In the genomic region with DNA sequence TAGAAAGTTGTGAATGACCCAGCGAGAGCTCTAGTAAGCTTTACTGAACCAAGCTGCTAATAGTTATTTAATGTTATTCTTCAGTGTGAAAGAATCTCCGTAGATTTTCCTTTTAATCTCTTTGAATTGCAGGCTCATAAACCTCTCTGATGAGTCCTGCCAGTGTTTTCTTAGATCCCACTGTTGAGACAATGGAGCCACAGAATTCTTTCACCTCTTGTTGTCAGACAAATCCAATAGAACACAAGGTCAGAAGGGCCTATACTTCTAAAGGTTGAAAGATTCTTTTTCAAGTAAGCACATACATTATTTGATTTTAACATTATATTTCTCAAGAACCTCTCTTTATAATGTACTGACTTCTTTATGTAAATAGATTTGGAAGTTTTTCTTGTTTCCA, we compare ENCODE assay signal across 2 cellular contexts.
TF ChIP-seq lines count a peak whose summit lies in the region.

No MANE protein-coding gene starts in this region.

TF ChIP-seq in HepG2, 621 proteins besides CTCF, POLR2A, EP300 and RAD21 (continued from another document):
- TF ChIP-seq ZNF878 (CRISPR knock-in tag; IDR thresholded peaks at IDR 0.05) (no peak), ZNF724P (CRISPR knock-in tag; IDR thresholded peaks at IDR 0.05; ENCODE audit: borderline replicate concordance) (no peak), ZNF263 (CRISPR knock-in tag; IDR thresholded peaks at IDR 0.05) (no peak), ZNF33B (CRISPR knock-in tag; IDR thresholded peaks at IDR 0.05) (no peak), ZNF615 (CRISPR knock-in tag; IDR thresholded peaks at IDR 0.05; ENCODE audit: borderline replicate concordance) (no peak), FOSL2 (CRISPR knock-in tag; IDR thresholded peaks at IDR 0.05) (no peak), SOX13 (IDR thresholded peaks at IDR 0.05) (no peak), SOX13 (CRISPR knock-in tag; conservative IDR thresholded peaks at IDR 0.05 in 1 of 2, IDR thresholded peaks at IDR 0.05 in 1 of 2) (no peak), CCAR2 (optimal IDR thresholded peaks at IDR 0.05; ENCODE audit: low read depth, low read length) (no peak), CBX1 (IDR thresholded peaks at IDR 0.05; ENCODE audit: low read depth) (no peak), SPEN (CRISPR knock-in tag; IDR thresholded peaks at IDR 0.05; ENCODE audit: low read depth) (no peak), ATF7-NPFF (CRISPR knock-in tag; IDR thresholded peaks at IDR 0.05; ENCODE audit: low read depth) (no peak), NR2F2 (IDR thresholded peaks at IDR 0.05; ENCODE audit: borderline replicate concordance, low read depth) (no peak), RBM39 (IDR thresholded peaks at IDR 0.05; ENCODE audit: low read depth, low read length, poor library complexity, severe bottlenecking) (no peak)
- TF ChIP-seq, protein P1, sequence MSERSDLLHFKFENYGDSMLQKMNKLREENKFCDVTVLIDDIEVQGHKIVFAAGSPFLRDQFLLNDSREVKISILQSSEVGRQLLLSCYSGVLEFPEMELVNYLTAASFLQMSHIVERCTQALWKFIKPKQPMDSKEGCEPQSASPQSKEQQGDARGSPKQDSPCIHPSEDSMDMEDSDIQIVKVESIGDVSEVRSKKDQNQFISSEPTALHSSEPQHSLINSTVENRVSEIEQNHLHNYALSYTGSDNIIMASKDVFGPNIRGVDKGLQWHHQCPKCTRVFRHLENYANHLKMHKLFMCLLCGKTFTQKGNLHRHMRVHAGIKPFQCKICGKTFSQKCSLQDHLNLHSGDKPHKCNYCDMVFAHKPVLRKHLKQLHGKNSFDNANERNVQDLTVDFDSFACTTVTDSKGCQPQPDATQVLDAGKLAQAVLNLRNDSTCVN (CRISPR knock-in tag; IDR thresholded peaks at IDR 0.05; ENCODE audit: borderline replicate concordance): no peak
- TF ChIP-seq, protein P2, sequence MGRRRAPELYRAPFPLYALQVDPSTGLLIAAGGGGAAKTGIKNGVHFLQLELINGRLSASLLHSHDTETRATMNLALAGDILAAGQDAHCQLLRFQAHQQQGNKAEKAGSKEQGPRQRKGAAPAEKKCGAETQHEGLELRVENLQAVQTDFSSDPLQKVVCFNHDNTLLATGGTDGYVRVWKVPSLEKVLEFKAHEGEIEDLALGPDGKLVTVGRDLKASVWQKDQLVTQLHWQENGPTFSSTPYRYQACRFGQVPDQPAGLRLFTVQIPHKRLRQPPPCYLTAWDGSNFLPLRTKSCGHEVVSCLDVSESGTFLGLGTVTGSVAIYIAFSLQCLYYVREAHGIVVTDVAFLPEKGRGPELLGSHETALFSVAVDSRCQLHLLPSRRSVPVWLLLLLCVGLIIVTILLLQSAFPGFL (CRISPR knock-in tag; IDR thresholded peaks at IDR 0.05): no peak

TF ChIP-seq in WTC11, 78 proteins besides CTCF, POLR2A, EP300 and RAD21 (continued from another document):
- TF ChIP-seq KAT7 (CRISPR knock-in tag; IDR thresholded peaks at IDR 0.05; ENCODE audit: borderline replicate concordance): no peak
- TF ChIP-seq TEAD1 (CRISPR knock-in tag; IDR thresholded peaks at IDR 0.05): no peak
- TF ChIP-seq FOXP1 (CRISPR knock-in tag; IDR thresholded peaks at IDR 0.05; ENCODE audit: borderline replicate concordance): no peak
- no peak for TF ChIP-seq NFATC4 (CRISPR knock-in tag; IDR thresholded peaks at IDR 0.05)
- no peak for TF ChIP-seq CBFB (CRISPR knock-in tag; IDR thresholded peaks at IDR 0.05; ENCODE audit: low read depth)
- TF ChIP-seq IRF1 (CRISPR knock-in tag; IDR thresholded peaks at IDR 0.05): no peak
- TF ChIP-seq, protein P3, sequence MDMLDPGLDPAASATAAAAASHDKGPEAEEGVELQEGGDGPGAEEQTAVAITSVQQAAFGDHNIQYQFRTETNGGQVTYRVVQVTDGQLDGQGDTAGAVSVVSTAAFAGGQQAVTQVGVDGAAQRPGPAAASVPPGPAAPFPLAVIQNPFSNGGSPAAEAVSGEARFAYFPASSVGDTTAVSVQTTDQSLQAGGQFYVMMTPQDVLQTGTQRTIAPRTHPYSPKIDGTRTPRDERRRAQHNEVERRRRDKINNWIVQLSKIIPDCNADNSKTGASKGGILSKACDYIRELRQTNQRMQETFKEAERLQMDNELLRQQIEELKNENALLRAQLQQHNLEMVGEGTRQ (CRISPR knock-in tag; IDR thresholded peaks at IDR 0.05): no peak
- TF ChIP-seq, protein P4, sequence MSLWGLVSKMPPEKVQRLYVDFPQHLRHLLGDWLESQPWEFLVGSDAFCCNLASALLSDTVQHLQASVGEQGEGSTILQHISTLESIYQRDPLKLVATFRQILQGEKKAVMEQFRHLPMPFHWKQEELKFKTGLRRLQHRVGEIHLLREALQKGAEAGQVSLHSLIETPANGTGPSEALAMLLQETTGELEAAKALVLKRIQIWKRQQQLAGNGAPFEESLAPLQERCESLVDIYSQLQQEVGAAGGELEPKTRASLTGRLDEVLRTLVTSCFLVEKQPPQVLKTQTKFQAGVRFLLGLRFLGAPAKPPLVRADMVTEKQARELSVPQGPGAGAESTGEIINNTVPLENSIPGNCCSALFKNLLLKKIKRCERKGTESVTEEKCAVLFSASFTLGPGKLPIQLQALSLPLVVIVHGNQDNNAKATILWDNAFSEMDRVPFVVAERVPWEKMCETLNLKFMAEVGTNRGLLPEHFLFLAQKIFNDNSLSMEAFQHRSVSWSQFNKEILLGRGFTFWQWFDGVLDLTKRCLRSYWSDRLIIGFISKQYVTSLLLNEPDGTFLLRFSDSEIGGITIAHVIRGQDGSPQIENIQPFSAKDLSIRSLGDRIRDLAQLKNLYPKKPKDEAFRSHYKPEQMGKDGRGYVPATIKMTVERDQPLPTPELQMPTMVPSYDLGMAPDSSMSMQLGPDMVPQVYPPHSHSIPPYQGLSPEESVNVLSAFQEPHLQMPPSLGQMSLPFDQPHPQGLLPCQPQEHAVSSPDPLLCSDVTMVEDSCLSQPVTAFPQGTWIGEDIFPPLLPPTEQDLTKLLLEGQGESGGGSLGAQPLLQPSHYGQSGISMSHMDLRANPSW (CRISPR knock-in tag; conservative IDR thresholded peaks at IDR 0.05; ENCODE audit: low read depth): no peak
- no peak for TF ChIP-seq MAX (CRISPR knock-in tag; IDR thresholded peaks at IDR 0.05)
- no peak for TF ChIP-seq TP53 (CRISPR knock-in tag; IDR thresholded peaks at IDR 0.05)
- TF ChIP-seq GABPB1 (CRISPR knock-in tag; IDR thresholded peaks at IDR 0.05): no peak
- TF ChIP-seq PRRX2 (CRISPR knock-in tag; IDR thresholded peaks at IDR 0.05): no peak
- TF ChIP-seq HMGA2 (CRISPR knock-in tag; IDR thresholded peaks at IDR 0.05): no peak
- no peak for TF ChIP-seq ZNF396 (CRISPR knock-in tag; IDR thresholded peaks at IDR 0.05; ENCODE audit: borderline replicate concordance)
- no peak for TF ChIP-seq SP1 (CRISPR knock-in tag; conservative IDR thresholded peaks at IDR 0.05)
- TF ChIP-seq, protein P5, sequence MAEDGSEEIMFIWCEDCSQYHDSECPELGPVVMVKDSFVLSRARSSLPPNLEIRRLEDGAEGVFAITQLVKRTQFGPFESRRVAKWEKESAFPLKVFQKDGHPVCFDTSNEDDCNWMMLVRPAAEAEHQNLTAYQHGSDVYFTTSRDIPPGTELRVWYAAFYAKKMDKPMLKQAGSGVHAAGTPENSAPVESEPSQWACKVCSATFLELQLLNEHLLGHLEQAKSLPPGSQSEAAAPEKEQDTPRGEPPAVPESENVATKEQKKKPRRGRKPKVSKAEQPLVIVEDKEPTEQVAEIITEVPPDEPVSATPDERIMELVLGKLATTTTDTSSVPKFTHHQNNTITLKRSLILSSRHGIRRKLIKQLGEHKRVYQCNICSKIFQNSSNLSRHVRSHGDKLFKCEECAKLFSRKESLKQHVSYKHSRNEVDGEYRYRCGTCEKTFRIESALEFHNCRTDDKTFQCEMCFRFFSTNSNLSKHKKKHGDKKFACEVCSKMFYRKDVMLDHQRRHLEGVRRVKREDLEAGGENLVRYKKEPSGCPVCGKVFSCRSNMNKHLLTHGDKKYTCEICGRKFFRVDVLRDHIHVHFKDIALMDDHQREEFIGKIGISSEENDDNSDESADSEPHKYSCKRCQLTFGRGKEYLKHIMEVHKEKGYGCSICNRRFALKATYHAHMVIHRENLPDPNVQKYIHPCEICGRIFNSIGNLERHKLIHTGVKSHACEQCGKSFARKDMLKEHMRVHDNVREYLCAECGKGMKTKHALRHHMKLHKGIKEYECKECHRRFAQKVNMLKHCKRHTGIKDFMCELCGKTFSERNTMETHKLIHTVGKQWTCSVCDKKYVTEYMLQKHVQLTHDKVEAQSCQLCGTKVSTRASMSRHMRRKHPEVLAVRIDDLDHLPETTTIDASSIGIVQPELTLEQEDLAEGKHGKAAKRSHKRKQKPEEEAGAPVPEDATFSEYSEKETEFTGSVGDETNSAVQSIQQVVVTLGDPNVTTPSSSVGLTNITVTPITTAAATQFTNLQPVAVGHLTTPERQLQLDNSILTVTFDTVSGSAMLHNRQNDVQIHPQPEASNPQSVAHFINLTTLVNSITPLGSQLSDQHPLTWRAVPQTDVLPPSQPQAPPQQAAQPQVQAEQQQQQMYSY (CRISPR knock-in tag; IDR thresholded peaks at IDR 0.05): no peak
- TF ChIP-seq, protein P6, sequence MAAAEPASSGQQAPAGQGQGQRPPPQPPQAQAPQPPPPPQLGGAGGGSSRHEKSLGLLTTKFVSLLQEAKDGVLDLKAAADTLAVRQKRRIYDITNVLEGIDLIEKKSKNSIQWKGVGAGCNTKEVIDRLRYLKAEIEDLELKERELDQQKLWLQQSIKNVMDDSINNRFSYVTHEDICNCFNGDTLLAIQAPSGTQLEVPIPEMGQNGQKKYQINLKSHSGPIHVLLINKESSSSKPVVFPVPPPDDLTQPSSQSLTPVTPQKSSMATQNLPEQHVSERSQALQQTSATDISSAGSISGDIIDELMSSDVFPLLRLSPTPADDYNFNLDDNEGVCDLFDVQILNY (CRISPR knock-in tag; IDR thresholded peaks at IDR 0.05): no peak
- no peak for TF ChIP-seq ATF1 (CRISPR knock-in tag; IDR thresholded peaks at IDR 0.05)
- TF ChIP-seq JAZF1 (CRISPR knock-in tag; IDR thresholded peaks at IDR 0.05): no peak
